ENCODE assay signal across 8 cellular contexts in genomic region chr5:136036991-136037705, GRCh38. TPM values are rescaled to one million over a fixed set of nuclear protein-coding genes. Genes with fewer than 3 reads are reported as not detected.
A peak's percentile ranks its signal among the peaks of the same experiment; 100 is the strongest.
DNase-seq lines count a peak whose midpoint lies in the region; ATAC-seq and TF ChIP-seq lines count a peak whose summit lies in the region.

No MANE protein-coding gene starts in this region.

- no peak overlapping the region for H3K27ac Mint-ChIP-seq in glutamatergic neuron (ENCODE audit: unreplicated experiment)

- H3K9me2 ChIP-seq in OCI-LY1 (ENCODE audit: low read depth, low read length): no peaks in the 10 kb centered on the region

- no peak overlapping the region for H3K9ac ChIP-seq in OCI-LY1 (ENCODE audit: low read length)
- H3K9ac ChIP-seq in muscle layer of colon (ENCODE audit: low read length): no peak overlapping the region

- DNase-seq in astrocyte of the cerebellum (ENCODE audit: low read depth) (peak; percentile 80), glutamatergic neuron (no peak)

- H3K4me3 ChIP-seq in ACC112 (ENCODE audit: low read depth, low read length) (no peak overlapping the region), OCI-LY1 (ENCODE audit: low read depth, low read length, poor library complexity, severe bottlenecking) (no peak overlapping the region), astrocyte of the cerebellum (ENCODE audit: low read depth, low read length) (no peak overlapping the region), muscle layer of colon (ENCODE audit: low read depth in 1 of 2, low read length in 2 of 2) (no peak overlapping the region)

- H3K4me3 Mint-ChIP-seq in glutamatergic neuron (ENCODE audit: unreplicated experiment): no peak overlapping the region

- H3K4me1 ChIP-seq in ACC112 (ENCODE audit: control insufficient read depth, insufficient read depth, low read length, unreplicated experiment) (peaks cover 78% of the 10 kb centered on the region), OCI-LY1 (ENCODE audit: insufficient read depth, low read length, severe bottlenecking) (peaks cover 13% of the 10 kb centered on the region), muscle layer of colon (ENCODE audit: insufficient read depth, low read length) (peaks cover 18% of the 10 kb centered on the region)

- peak overlapping the region; percentile 16; the same call in 1 of the 2 replicates for H3K4me2 ChIP-seq in OCI-LY1 (ENCODE audit: low read length)

- peak; percentile 57 for ATAC-seq in GM18867 (IDR thresholded peaks at IDR 0.05; ENCODE audit: unreplicated experiment)
- peak; percentile 83 for ATAC-seq in HG03196 (IDR thresholded peaks at IDR 0.05; ENCODE audit: unreplicated experiment)
- no peak for ATAC-seq in HG03039 (IDR thresholded peaks at IDR 0.05; ENCODE audit: unreplicated experiment)

- H3K27ac ChIP-seq in ACC112 (ENCODE audit: low read depth, low read length) (peak overlapping the region; percentile 57), OCI-LY1 (ENCODE audit: low read depth, low read length, poor library complexity, severe bottlenecking) (peak overlapping the region; percentile 51), muscle layer of colon (ENCODE audit: low read depth, low read length) (peak overlapping the region; percentile 43)

- no peaks in the 10 kb centered on the region for H3K27me3 Mint-ChIP-seq in glutamatergic neuron (ENCODE audit: unreplicated experiment)

- H3K36me3 ChIP-seq in ACC112 (ENCODE audit: insufficient read depth, low read length) (peaks cover 57% of the 10 kb centered on the region), OCI-LY1 (ENCODE audit: insufficient read depth, low read length) (no peaks in the 10 kb centered on the region), muscle layer of colon (ENCODE audit: insufficient read depth, low read length) (no peaks in the 10 kb centered on the region)

- no peak for TF ChIP-seq CTCF in OCI-LY1 (IDR thresholded peaks at IDR 0.05; ENCODE audit: low read length)
- no peak for TF ChIP-seq CTCF in astrocyte of the cerebellum (IDR thresholded peaks at IDR 0.05; ENCODE audit: low read depth, low read length, missing control alignments)
- no peak for TF ChIP-seq CTCF in glutamatergic neuron (IDR thresholded peaks at IDR 0.05; ENCODE audit: partially characterized antibody, unreplicated experiment)

- peaks cover 73% of the 10 kb centered on the region for H3K79me2 ChIP-seq in ACC112 (ENCODE audit: control insufficient read depth, insufficient read depth, low read length, unreplicated experiment)
- no peaks in the 10 kb centered on the region for H3K79me2 ChIP-seq in OCI-LY1 (ENCODE audit: insufficient read depth, low read length)

- H3K27me3 ChIP-seq in ACC112 (ENCODE audit: insufficient read depth, low read length): no peaks in the 10 kb centered on the region
- H3K27me3 ChIP-seq in OCI-LY1 (ENCODE audit: insufficient read depth, low read length): no peaks in the 10 kb centered on the region
- H3K27me3 ChIP-seq in muscle layer of colon (ENCODE audit: control insufficient read depth in 1 of 2, insufficient read depth in 2 of 2, low read length in 2 of 2): no peaks in the 10 kb centered on the region

- H3K9me3 Mint-ChIP-seq in glutamatergic neuron (ENCODE audit: unreplicated experiment): peaks cover 7% of the 10 kb centered on the region

- H3K9me3 ChIP-seq in OCI-LY1 (ENCODE audit: low read length) (no peaks in the 10 kb centered on the region), muscle layer of colon (ENCODE audit: low read length) (no peaks in the 10 kb centered on the region)

- in situ Hi-C loops in astrocyte of the cerebellum (cut with HindIII; ENCODE audit: low sequenced_read_pairs): no loop called here

- no peaks in the 10 kb centered on the region for H4K20me1 ChIP-seq in OCI-LY1 (ENCODE audit: insufficient read depth, low read length)

- no peaks in the 10 kb centered on the region for H3F3A ChIP-seq in OCI-LY1 (ENCODE audit: insufficient read depth, low read length)

- H2AFZ ChIP-seq in ACC112 (ENCODE audit: low read length, unreplicated experiment): no peak overlapping the region
- H2AFZ ChIP-seq in OCI-LY1 (ENCODE audit: low read length): no peak overlapping the region

- no peaks in the 10 kb centered on the region for H3K4me1 Mint-ChIP-seq in glutamatergic neuron (ENCODE audit: low read depth, unreplicated experiment)

- no peaks in the 10 kb centered on the region for H3K36me3 Mint-ChIP-seq in glutamatergic neuron (ENCODE audit: unreplicated experiment)

RNA-seq across cellular contexts. Expression of gene TGFBI, which starts 8.4 kb away (rescaled TPM):
- 2.3 TPM for total RNA-seq in glutamatergic neuron (ENCODE audit: unreplicated experiment)
